Comparison of ENCODE assay signal across 1 cellular context in genomic region chrX:50768801-50769200, GRCh38.
TF ChIP-seq lines count a peak whose summit lies in the region.

No MANE protein-coding gene starts in this region.

TF ChIP-seq in H1, 55 proteins besides CTCF, POLR2A, EP300 and RAD21:
- no peak for TF ChIP-seq CHD1 (IDR thresholded peaks at IDR 0.05; ENCODE audit: low read depth, low read length)
TF ChIP-seq in H1: peak in this region for 0.
